In the genomic region with DNA sequence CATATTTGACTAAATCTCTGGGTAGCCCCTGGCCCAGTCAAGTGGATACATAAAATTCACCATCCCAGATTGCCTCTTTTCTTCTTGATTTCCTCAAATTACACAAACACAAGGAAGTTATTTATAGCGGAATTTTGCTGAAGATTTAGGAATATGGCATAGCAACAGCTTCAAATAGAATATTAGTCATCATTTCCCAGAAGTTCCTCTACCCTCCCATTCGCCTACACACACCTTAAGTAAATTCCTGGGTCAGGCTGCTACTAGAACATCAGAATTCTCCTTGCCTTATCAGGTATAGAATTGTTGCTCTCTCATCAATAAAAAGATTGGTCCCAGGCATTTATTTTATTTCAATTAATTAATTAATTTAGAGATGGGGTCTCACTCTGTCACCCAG, we compare ENCODE assay signal across 19 cellular contexts.
"Had no signal": no experiment of that assay in that cellular context is flagged by ENCODE, and none has a peak within 500 bp of the region (broad histone marks: within the 10 kb centered on the region; RNA-seq: fewer than 3 reads in every experiment).

No MANE protein-coding gene starts in this region.

- H3K27ac ChIP-seq: colonic mucosa, hepatocyte, right atrium auricular region, upper lobe of left lung had no signal

- H3K4me2 ChIP-seq: hepatocyte had no signal

- H3K27me3 ChIP-seq: colonic mucosa, dorsolateral prefrontal cortex, hepatocyte, right atrium auricular region, upper lobe of left lung had no signal

- H3K4me1 ChIP-seq: colonic mucosa, right atrium auricular region had no signal

- H3K4me3 ChIP-seq: colonic mucosa, dorsolateral prefrontal cortex, hepatocyte, right atrium auricular region, upper lobe of left lung had no signal

- ATAC-seq: activated T-cell treated with anti-CD3 and anti-CD28 coated beads, Interleukin-2, amount 50 U/mL, for 72 hours; left ventricle myocardium superior; stimulated activated naive CD8-positive, alpha-beta T cell treated with anti-CD3 and anti-CD28 coated beads, Interleukin-15, Interleukin-2, amounts not matched to agents 100 U/mL and 50 U/mL, for 24 hours had no signal

- FAIRE-seq: frontal cortex had no signal

- H3K79me2 ChIP-seq: hepatocyte had no signal

- H2AFZ ChIP-seq: hepatocyte had no signal

- DNase-seq: activated CD4-positive, alpha-beta memory T cell treated with anti-CD3 and anti-CD28 coated beads for 36 hours; activated CD4-positive, alpha-beta T cell treated with anti-CD3 and anti-CD28 coated beads for 48 hours; activated effector memory CD4-positive, alpha-beta T cell treated with Interleukin-2 at 50 U/mL for 16 hours; activated naive CD4-positive, alpha-beta T cell treated with anti-CD3 and anti-CD28 coated beads, Interleukin-2, amount 10 ng/mL, durations not matched to agents 7 days and 5 days; activated T-cell treated with anti-CD3 and anti-CD28 coated beads, Interleukin-2, amount 50 U/mL, for 72 hours; central memory CD4-positive, alpha-beta T cell; colonic mucosa; dorsolateral prefrontal cortex; glutamatergic neuron; immature natural killer cell; left ventricle myocardium superior; midbrain; stimulated activated CD4-positive, alpha-beta T cell treated with anti-CD3 and anti-CD28 coated beads, Interleukin-12 subunit alpha, Interleukin-12 subunit beta, amount 100 ng/mL, for 4 hours; stimulated activated CD4-positive, alpha-beta T cell treated with anti-CD3 and anti-CD28 coated beads, Interleukin-4, amount 100 ng/mL, for 4 hours; stimulated activated naive CD8-positive, alpha-beta T cell treated with anti-CD3 and anti-CD28 coated beads, Interleukin-15, Interleukin-2, amounts not matched to agents 100 U/mL and 50 U/mL, for 24 hours; upper lobe of left lung had no signal

- H3K9me3 ChIP-seq: colonic mucosa, right atrium auricular region, upper lobe of left lung had no signal

- H3K36me3 ChIP-seq: colonic mucosa had no signal
